Comparison of ENCODE assay signal across 1 cellular context in genomic region chr6:3075522-3076113, GRCh38.
TF ChIP-seq lines count a peak whose summit lies in the region.

No MANE protein-coding gene starts in this region.

TF ChIP-seq in HepG2, 621 proteins besides CTCF, POLR2A, EP300 and RAD21 (continued from another document):
- TF ChIP-seq, protein P1, sequence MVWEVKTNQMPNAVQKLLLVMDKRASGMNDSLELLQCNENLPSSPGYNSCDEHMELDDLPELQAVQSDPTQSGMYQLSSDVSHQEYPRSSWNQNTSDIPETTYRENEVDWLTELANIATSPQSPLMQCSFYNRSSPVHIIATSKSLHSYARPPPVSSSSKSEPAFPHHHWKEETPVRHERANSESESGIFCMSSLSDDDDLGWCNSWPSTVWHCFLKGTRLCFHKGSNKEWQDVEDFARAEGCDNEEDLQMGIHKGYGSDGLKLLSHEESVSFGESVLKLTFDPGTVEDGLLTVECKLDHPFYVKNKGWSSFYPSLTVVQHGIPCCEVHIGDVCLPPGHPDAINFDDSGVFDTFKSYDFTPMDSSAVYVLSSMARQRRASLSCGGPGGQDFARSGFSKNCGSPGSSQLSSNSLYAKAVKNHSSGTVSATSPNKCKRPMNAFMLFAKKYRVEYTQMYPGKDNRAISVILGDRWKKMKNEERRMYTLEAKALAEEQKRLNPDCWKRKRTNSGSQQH (CRISPR knock-in tag; IDR thresholded peaks at IDR 0.05; ENCODE audit: low read depth): no peak
- TF ChIP-seq ZNF850 (CRISPR knock-in tag; conservative IDR thresholded peaks at IDR 0.05): no peak
- TF ChIP-seq, protein P2, sequence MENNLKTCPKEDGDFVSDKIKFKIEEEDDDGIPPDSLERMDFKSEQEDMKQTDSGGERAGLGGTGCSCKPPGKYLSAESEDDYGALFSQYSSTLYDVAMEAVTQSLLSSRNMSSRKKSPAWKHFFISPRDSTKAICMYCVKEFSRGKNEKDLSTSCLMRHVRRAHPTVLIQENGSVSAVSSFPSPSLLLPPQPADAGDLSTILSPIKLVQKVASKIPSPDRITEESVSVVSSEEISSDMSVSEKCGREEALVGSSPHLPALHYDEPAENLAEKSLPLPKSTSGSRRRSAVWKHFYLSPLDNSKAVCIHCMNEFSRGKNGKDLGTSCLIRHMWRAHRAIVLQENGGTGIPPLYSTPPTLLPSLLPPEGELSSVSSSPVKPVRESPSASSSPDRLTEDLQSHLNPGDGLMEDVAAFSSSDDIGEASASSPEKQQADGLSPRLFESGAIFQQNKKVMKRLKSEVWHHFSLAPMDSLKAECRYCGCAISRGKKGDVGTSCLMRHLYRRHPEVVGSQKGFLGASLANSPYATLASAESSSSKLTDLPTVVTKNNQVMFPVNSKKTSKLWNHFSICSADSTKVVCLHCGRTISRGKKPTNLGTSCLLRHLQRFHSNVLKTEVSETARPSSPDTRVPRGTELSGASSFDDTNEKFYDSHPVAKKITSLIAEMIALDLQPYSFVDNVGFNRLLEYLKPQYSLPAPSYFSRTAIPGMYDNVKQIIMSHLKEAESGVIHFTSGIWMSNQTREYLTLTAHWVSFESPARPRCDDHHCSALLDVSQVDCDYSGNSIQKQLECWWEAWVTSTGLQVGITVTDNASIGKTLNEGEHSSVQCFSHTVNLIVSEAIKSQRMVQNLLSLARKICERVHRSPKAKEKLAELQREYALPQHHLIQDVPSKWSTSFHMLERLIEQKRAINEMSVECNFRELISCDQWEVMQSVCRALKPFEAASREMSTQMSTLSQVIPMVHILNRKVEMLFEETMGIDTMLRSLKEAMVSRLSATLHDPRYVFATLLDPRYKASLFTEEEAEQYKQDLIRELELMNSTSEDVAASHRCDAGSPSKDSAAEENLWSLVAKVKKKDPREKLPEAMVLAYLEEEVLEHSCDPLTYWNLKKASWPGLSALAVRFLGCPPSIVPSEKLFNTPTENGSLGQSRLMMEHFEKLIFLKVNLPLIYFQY (CRISPR knock-in tag; IDR thresholded peaks at IDR 0.05; ENCODE audit: borderline replicate concordance): peak; percentile 9; the same call in 1 of the 2 replicates
- no peak for TF ChIP-seq HNRNPL (IDR thresholded peaks at IDR 0.05; ENCODE audit: low read depth, low read length)
- TF ChIP-seq ZNF335 (CRISPR knock-in tag; IDR thresholded peaks at IDR 0.05): no peak
- TF ChIP-seq, protein P3, sequence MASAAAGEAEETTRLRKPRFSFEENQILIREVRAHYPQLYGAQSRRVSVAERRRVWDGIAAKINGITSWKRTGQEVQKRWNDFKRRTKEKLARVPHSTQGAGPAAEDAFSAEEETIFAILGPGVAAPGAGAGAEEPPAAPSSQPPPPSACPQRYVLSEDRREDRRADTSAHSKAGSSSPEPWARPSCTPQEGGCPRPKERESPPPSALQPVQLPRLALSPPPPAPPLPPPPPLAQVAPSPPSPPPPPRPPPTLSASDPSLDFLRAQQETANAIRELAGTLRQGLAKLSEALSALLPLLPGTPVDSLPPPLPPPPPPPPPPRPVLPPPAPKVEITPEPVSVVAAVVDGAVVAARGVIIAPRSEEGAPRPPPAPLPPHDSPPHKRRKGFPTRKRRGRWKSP (CRISPR knock-in tag; IDR thresholded peaks at IDR 0.05): 0 out of 2 replicates have a peak, but pooled peaks have one; percentile 10
- TF ChIP-seq NR2C2 (CRISPR knock-in tag; IDR thresholded peaks at IDR 0.05; ENCODE audit: borderline replicate concordance): peak; percentile 95
- peak; percentile 15; the same call in 1 of the 2 replicates for TF ChIP-seq NR2F6 (IDR thresholded peaks at IDR 0.05)
- no peak for TF ChIP-seq NR2F6 (CRISPR knock-in tag; IDR thresholded peaks at IDR 0.05)
- TF ChIP-seq GABPB1 (CRISPR knock-in tag; IDR thresholded peaks at IDR 0.05): peak; percentile 77
- TF ChIP-seq HNF4A (CRISPR knock-in tag; IDR thresholded peaks at IDR 0.05): peak; percentile 44; the same call in 1 of the 2 replicates
- TF ChIP-seq TRAFD1 (CRISPR knock-in tag; IDR thresholded peaks at IDR 0.05; ENCODE audit: borderline replicate concordance): no peak
- TF ChIP-seq ZSCAN9 (CRISPR knock-in tag; IDR thresholded peaks at IDR 0.05; ENCODE audit: borderline replicate concordance): 0 out of 2 replicates have a peak, but pooled peaks have one; percentile 21
- TF ChIP-seq GATAD2A (CRISPR knock-in tag; IDR thresholded peaks at IDR 0.05): peak; percentile 66; the same call in 1 of the 2 replicates
- TF ChIP-seq CENPBD1 (CRISPR knock-in tag; IDR thresholded peaks at IDR 0.05; ENCODE audit: borderline replicate concordance, low read depth): 0 out of 2 replicates have a peak, but pooled peaks have one; percentile 5
- TF ChIP-seq, protein P4, sequence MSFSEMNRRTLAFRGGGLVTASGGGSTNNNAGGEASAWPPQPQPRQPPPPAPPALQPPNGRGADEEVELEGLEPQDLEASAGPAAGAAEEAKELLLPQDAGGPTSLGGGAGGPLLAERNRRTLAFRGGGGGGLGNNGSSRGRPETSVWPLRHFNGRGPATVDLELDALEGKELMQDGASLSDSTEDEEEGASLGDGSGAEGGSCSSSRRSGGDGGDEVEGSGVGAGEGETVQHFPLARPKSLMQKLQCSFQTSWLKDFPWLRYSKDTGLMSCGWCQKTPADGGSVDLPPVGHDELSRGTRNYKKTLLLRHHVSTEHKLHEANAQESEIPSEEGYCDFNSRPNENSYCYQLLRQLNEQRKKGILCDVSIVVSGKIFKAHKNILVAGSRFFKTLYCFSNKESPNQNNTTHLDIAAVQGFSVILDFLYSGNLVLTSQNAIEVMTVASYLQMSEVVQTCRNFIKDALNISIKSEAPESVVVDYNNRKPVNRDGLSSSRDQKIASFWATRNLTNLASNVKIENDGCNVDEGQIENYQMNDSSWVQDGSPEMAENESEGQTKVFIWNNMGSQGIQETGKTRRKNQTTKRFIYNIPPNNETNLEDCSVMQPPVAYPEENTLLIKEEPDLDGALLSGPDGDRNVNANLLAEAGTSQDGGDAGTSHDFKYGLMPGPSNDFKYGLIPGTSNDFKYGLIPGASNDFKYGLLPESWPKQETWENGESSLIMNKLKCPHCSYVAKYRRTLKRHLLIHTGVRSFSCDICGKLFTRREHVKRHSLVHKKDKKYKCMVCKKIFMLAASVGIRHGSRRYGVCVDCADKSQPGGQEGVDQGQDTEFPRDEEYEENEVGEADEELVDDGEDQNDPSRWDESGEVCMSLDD (CRISPR knock-in tag; IDR thresholded peaks at IDR 0.05; ENCODE audit: borderline replicate concordance): no peak
- TF ChIP-seq ZMYM3 (CRISPR knock-in tag; IDR thresholded peaks at IDR 0.05): no peak
- 0 out of 2 replicates have a peak, but pooled peaks have one; percentile 20 for TF ChIP-seq FOXP4 (CRISPR knock-in tag; IDR thresholded peaks at IDR 0.05)
- TF ChIP-seq PHF21A (CRISPR knock-in tag; IDR thresholded peaks at IDR 0.05): peak; percentile 18; the same call in 1 of the 2 replicates
- peak; percentile 41; the same call in 1 of the 2 replicates for TF ChIP-seq FOXA3 (CRISPR knock-in tag; IDR thresholded peaks at IDR 0.05)
- TF ChIP-seq HNF4G (IDR thresholded peaks at IDR 0.05; ENCODE audit: borderline replicate concordance, low read depth, low read length): 0 out of 2 replicates have a peak, but pooled peaks have one; percentile 8
- no peak for TF ChIP-seq HNF4G (CRISPR knock-in tag; IDR thresholded peaks at IDR 0.05; ENCODE audit: borderline replicate concordance, low read depth)
- no peak for TF ChIP-seq HCFC1 (IDR thresholded peaks at IDR 0.05; ENCODE audit: low read depth, low read length)
